ENCODE assay signal across 8 cellular contexts in genomic region chr7:111756687-111757178, GRCh38.
DNase-seq lines count a peak whose midpoint lies in the region; ATAC-seq and TF ChIP-seq lines count a peak whose summit lies in the region.

No MANE protein-coding gene starts in this region.

- H3K9me3 Mint-ChIP-seq in brain = no peaks in the 10 kb centered on the region

- H3K36me3 ChIP-seq in suprapubic skin = peaks cover 9% of the 10 kb centered on the region

- peak overlapping the region; percentile 34 for H3K27ac ChIP-seq in suprapubic skin

- H3K4me3 ChIP-seq in suprapubic skin = no peak overlapping the region

- no peak for ATAC-seq in HG02642 (IDR thresholded peaks at IDR 0.05; ENCODE audit: poor library complexity, unreplicated experiment)
- no peak for ATAC-seq in HG03571 (IDR thresholded peaks at IDR 0.05; ENCODE audit: unreplicated experiment)

- peak overlapping the region; percentile 84 to 96 (median 86) for H3K27ac Mint-ChIP-seq in brain

- peaks cover 35% of the 10 kb centered on the region for H3K36me3 Mint-ChIP-seq in brain

- 66% methylated on average over 11 of the region's 11 CpGs for WGBS in suprapubic skin

- H3K4me3 Mint-ChIP-seq in brain = peak overlapping the region; percentile 27 to 69 (median 63)

- TF ChIP-seq CTCF in brain (conservative IDR thresholded peaks at IDR 0.05) (no peak), suprapubic skin (IDR thresholded peaks at IDR 0.05) (no peak)

- H3K27me3 ChIP-seq in suprapubic skin = no peaks in the 10 kb centered on the region

- TF ChIP-seq EP300 in suprapubic skin (IDR thresholded peaks at IDR 0.05) = no peak

- H3K4me1 ChIP-seq in suprapubic skin = no peaks in the 10 kb centered on the region

- no peaks in the 10 kb centered on the region for H3K27me3 Mint-ChIP-seq in brain

- peaks cover 46% of the 10 kb centered on the region for H3K4me1 Mint-ChIP-seq in brain

- H3K9me3 ChIP-seq in suprapubic skin = no peaks in the 10 kb centered on the region

- DNase-seq in HT1080 (ENCODE audit: low read depth) (peak; percentile 6), iPS-NIHi7 (ENCODE audit: extremely low spot score) (peak; percentile 60), suprapubic skin (ENCODE audit: low spot score in 2 of 2) (peak in 1 of 2 donors; percentile 79), NCI-H1105 treated with DMSO at 0.1 percent for 48 hours (lab: John Stamatoyannopoulos, UW) (no peak)
- no peak for DNase-seq in stimulated activated CD4-positive, alpha-beta T cell treated with anti-CD3 and anti-CD28 coated beads, Interleukin-15, amount 100 ng/mL, for 24 hours

- no peak for TF ChIP-seq POLR2A in suprapubic skin (IDR thresholded peaks at IDR 0.05)

Comparison
In these comparisons a context has a peak if more than half of its experiments do, and no peak if none do; other contexts are left out.
1. DNase-seq: peak in HT1080 (single experiment) and iPS-NIHi7 (single experiment); none in stimulated activated CD4-positive, alpha-beta T cell treated with anti-CD3 and anti-CD28 coated beads, Interleukin-15, amount 100 ng/mL, for 24 hours (single experiment) and NCI-H1105 treated with DMSO at 0.1 percent for 48 hours (single experiment).